Comparison of ENCODE assay signal across 20 cellular contexts in genomic region chr4:87532109-87532508, GRCh38. TPM values are rescaled to one million over a fixed set of nuclear protein-coding genes. Genes with fewer than 3 reads are reported as not detected.
DNase-seq lines count a peak whose midpoint lies in the region; ATAC-seq, FAIRE-seq and TF ChIP-seq lines count a peak whose summit lies in the region.
"Had no signal": no experiment of that assay in that cellular context is flagged by ENCODE, and none has a peak within 500 bp of the region (broad histone marks: within the 10 kb centered on the region; RNA-seq: fewer than 3 reads in every experiment).

No MANE protein-coding gene starts in this region.

- no TSS peak for BruUV-seq in MCF 10A (replicated peaks; lab: Mats Ljungman, UMichigan)

- no peaks in the 10 kb centered on the region for H3K27me3 ChIP-seq in lung (ENCODE audit: control insufficient read depth, insufficient read depth)
- H3K27me3 ChIP-seq: adrenal gland had no signal

- POLR2A ChIA-PET in MCF 10A (lab: Yijun Ruan, JAX): interaction anchor here (0.6 to 1.8 kb wide), 5 partner anchors 11 to 124 kb away, joined by 3 to 7 read pairs (median 3); no protein-coding TSS in a partner anchor

- no peaks in the 10 kb centered on the region for H3K36me3 ChIP-seq in lung (ENCODE audit: control insufficient read depth in 2 of 2, insufficient read depth in 2 of 2, low read length in 2 of 2)
- H3K36me3 ChIP-seq: adrenal gland had no signal

- CTCF ChIA-PET in MCF 10A (lab: Yijun Ruan, JAX): interaction anchor here (1.1 kb wide), 1 partner anchor 306 kb away, joined by 5 read pairs; no protein-coding TSS in a partner anchor

- peak overlapping the region; percentile 26 for H3K27ac Mint-ChIP-seq in MCF 10A (ENCODE audit: low read depth, unreplicated experiment)
- H3K27ac Mint-ChIP-seq: activated CD4-positive, alpha-beta T cell treated with anti-CD3 and anti-CD28 coated beads for 36 hours; CD4-positive, alpha-beta memory T cell; effector memory CD8-positive, alpha-beta T cell had no signal

- no peak overlapping the region for H3K4me3 ChIP-seq in lung
- H3K4me3 ChIP-seq: adrenal gland had no signal

- H3K4me1 ChIP-seq in lung (ENCODE audit: control insufficient read depth in 2 of 2, insufficient read depth in 2 of 2, low read length in 2 of 2): peaks cover 1 to 2% of the 10 kb centered on the region in 2 donors

- no peaks in the 10 kb centered on the region for H3K36me3 Mint-ChIP-seq in MCF 10A (ENCODE audit: insufficient read depth, unreplicated experiment)
- H3K36me3 Mint-ChIP-seq: CD4-positive, alpha-beta memory T cell had no signal

- H3K4me1 Mint-ChIP-seq in MCF 10A (ENCODE audit: insufficient read depth, unreplicated experiment): peaks cover 5% of the 10 kb centered on the region
- H3K4me1 Mint-ChIP-seq: activated CD4-positive, alpha-beta T cell treated with anti-CD3 and anti-CD28 coated beads for 36 hours; CD4-positive, alpha-beta memory T cell; central memory CD8-positive, alpha-beta T cell had no signal

- peaks cover 7% of the 10 kb centered on the region for H3K9me3 Mint-ChIP-seq in MCF 10A (ENCODE audit: unreplicated experiment)
- H3K9me3 Mint-ChIP-seq: central memory CD8-positive, alpha-beta T cell; effector memory CD8-positive, alpha-beta T cell had no signal

- no peaks in the 10 kb centered on the region for H3K9me3 ChIP-seq in lung (ENCODE audit: control insufficient read depth in 2 of 2, insufficient read depth in 1 of 2, low read length in 1 of 2)
- H3K9me3 ChIP-seq: adrenal gland had no signal

- DNase-seq in COLO829 (ENCODE audit: low spot score) (peak; percentile 67), MCF 10A (ENCODE audit: unreplicated experiment) (no peak), lung (ENCODE audit: low spot score) (no peak), substantia nigra (lab: John Stamatoyannopoulos, UW) (no peak), urothelium cell line (ENCODE audit: low spot score) (no peak), NCI-H1092 (lab: John Stamatoyannopoulos, UW) (no peak), epidermal melanocyte (ENCODE audit: insufficient read length, low spot score) (no peak), T-helper 9 cell (no peak)
- DNase-seq: activated CD4-positive, alpha-beta T cell treated with anti-CD3 and anti-CD28 coated beads for 36 hours; activated effector memory CD4-positive, alpha-beta T cell treated with anti-CD3 and anti-CD28 coated beads, Interleukin-2, amount 50 U/mL, for 16 hours; adrenal gland; CD4-positive, alpha-beta memory T cell; effector memory CD8-positive, alpha-beta T cell; KG1; stimulated activated CD4-positive, alpha-beta T cell treated with anti-CD3 and anti-CD28 coated beads, Interleukin-1b, Interleukin-23, amount 100 ng/mL, for 48 hours had no signal

- TF ChIP-seq CTCF in MCF 10A (IDR thresholded peaks at IDR 0.05; ENCODE audit: unreplicated experiment): no peak
- TF ChIP-seq CTCF in lung (IDR thresholded peaks at IDR 0.05; ENCODE audit: control extremely low read depth, extremely low read depth): no peak

- WGBS in lung, 2 donors: 65 to 69% methylated on average over 1 of the region's 1 CpG

- intact Hi-C loops in MCF 10A (cut with micrococcal nuclease): no loop called here

- ATAC-seq in lung (ENCODE audit: insufficient read depth, low FRiP score): no peak
- ATAC-seq: activated CD4-positive, alpha-beta T cell treated with anti-CD3 and anti-CD28 coated beads for 36 hours; effector memory CD8-positive, alpha-beta T cell; Panc1; SK-N-SH treated with all-trans-retinoic acid at 6 μM for 48 hours had no signal

- FAIRE-seq in urothelium cell line (lab: Jason Lieb, UNC): no peak

- H3K27me3 Mint-ChIP-seq in MCF 10A (ENCODE audit: insufficient read depth, unreplicated experiment): no peaks in the 10 kb centered on the region
- H3K27me3 Mint-ChIP-seq: activated CD4-positive, alpha-beta T cell treated with anti-CD3 and anti-CD28 coated beads for 36 hours; effector memory CD8-positive, alpha-beta T cell had no signal

- H3K27ac ChIP-seq in lung (ENCODE audit: low read depth in 1 of 2, low read length in 1 of 2) (peak overlapping the region; percentile 24 to 59), substantia nigra (ENCODE audit: low read depth, low read length, poor library complexity, severe bottlenecking) (peak overlapping the region; percentile 42)

- H3K4me3 Mint-ChIP-seq in MCF 10A (ENCODE audit: unreplicated experiment): no peak overlapping the region
- H3K4me3 Mint-ChIP-seq: activated CD4-positive, alpha-beta T cell treated with anti-CD3 and anti-CD28 coated beads for 36 hours; CD4-positive, alpha-beta memory T cell; central memory CD8-positive, alpha-beta T cell; effector memory CD8-positive, alpha-beta T cell had no signal

RNA-seq across cellular contexts. Expression of gene SPARCL1, which starts 2.9 kb away (rescaled TPM):
- total RNA-seq in MCF 10A (2022): not detected in 2 replicates
- 100 to 1,000 TPM; 294 to 422 TPM for total RNA-seq in lung
- polyA plus RNA-seq in lung: 100 to 1,000 TPM in 1 of 2 donors, 10 to 100 TPM in 1; 93.2 to 486 TPM
- total RNA-seq: activated CD4-positive, alpha-beta T cell treated with anti-CD3 and anti-CD28 coated beads for 36 hours; CD4-positive, alpha-beta memory T cell; kidney epithelial cell; mononuclear cell had no signal
- polyA plus RNA-seq: CD4-positive, alpha-beta memory T cell had no signal

Comparison
In these comparisons a context has a peak if more than half of its experiments do, and no peak if none do; other contexts are left out.
1. RNA of gene SPARCL1, which starts 2.9 kb away (total RNA-seq): 294 to 422 TPM in lung; not detected in MCF 10A; every median in the first group is over 100 times any median in the second.